Comparison of ENCODE assay signal across 17 cellular contexts in the genomic region with DNA sequence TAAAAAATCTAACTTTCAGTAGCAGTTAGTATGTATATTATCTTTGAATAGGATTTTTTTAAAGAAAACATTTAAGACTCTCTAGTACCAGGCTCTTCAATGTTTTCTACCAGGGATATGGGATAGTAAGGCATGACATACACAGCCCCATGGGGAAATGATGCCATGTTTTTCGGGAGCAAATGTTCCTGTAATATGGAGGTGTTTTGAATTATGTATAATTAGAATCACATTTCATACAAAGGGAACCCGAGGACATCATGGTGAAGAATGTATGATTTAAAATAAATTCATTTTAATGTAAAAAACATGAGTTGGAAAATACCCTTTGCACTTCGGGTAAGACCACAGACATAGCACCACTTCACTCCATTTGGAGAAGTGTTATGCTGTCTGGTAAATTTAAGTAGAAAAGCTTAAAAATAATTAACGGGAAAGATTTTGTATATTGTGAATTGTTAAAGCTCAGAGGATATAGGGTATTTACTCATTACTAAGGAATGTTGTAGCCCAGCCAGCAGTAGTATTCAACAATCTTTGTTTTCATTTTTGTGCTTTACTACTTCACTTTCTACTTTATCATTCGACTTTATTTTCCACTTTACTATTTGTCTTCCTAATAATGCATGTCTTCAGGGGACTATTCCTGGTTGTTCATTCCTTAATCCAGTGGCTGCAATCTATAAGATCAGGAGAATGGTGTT.
DNase-seq lines count a peak whose midpoint lies in the region; ATAC-seq, FAIRE-seq and TF ChIP-seq lines count a peak whose summit lies in the region.
"Had no signal": no experiment of that assay in that cellular context is flagged by ENCODE, and none has a peak within 500 bp of the region (broad histone marks: within the 10 kb centered on the region; RNA-seq: fewer than 3 reads in every experiment).

No MANE protein-coding gene starts in this region.

- H3K9me3 ChIP-seq in A549 = no peaks in the 10 kb centered on the region
- no peaks in the 10 kb centered on the region for H3K9me3 ChIP-seq in vagina
- H3K9me3 ChIP-seq: BLaER1 treated with 17β-estradiol and CSF1 and Interleukin-3, amounts not matched to agents 10 nM and 100 nM; SJCRH30 had no signal

- no peak for ATAC-seq in A549

- TF ChIP-seq CTCF in A549 (IDR thresholded peaks at IDR 0.05) (no peak), choroid plexus epithelial cell (conservative IDR thresholded peaks at IDR 0.05; ENCODE audit: low read depth, low read length) (no peak), foreskin fibroblast (IDR thresholded peaks at IDR 0.05; ENCODE audit: low read depth, low read length) (no peak), vagina (IDR thresholded peaks at IDR 0.05) (no peak)

- intact Hi-C loops in posterior cingulate gyrus (cut with DNase I) (no loop called here), vagina (cut with DNase I) (no loop called here)

- H3K27ac ChIP-seq in A549 (no peak overlapping the region), vagina (no peak overlapping the region)
- H3K27ac ChIP-seq: BLaER1 treated with 17β-estradiol and CSF1 and Interleukin-3, amounts not matched to agents 10 nM and 100 nM; coronary artery; neural progenitor cell; SJCRH30 had no signal

- no peak for TF ChIP-seq RAD21 in A549 (conservative IDR thresholded peaks at IDR 0.05 in 1 of 2, IDR thresholded peaks at IDR 0.05 in 1 of 2)

- DNase-seq in A549 (ENCODE audit: low read depth in 1 of 2, low spot score in 1 of 2) (no peak), M059J (ENCODE audit: low read depth) (peak; percentile 36), choroid plexus epithelial cell (ENCODE audit: low read depth) (peak; percentile 60), foreskin fibroblast (peak; percentile 53 to 80), DMS 273 (lab: John Stamatoyannopoulos, UW; ENCODE audit: unreplicated experiment) (no peak), islet precursor cell (no peak), posterior cingulate gyrus (no peak), vagina (ENCODE audit: extremely low spot score in 2 of 2) (no peak)
- DNase-seq: activated CD4-positive, alpha-beta T cell treated with anti-CD3 and anti-CD28 coated beads for 4 hours; NCI-H1436 treated with DMSO at 0.1 percent for 48 hours; NCI-H2171 treated with DMSO at 0.1 percent for 48 hours; retina; SJCRH30 had no signal

- no peak for TF ChIP-seq EP300 in A549 (IDR thresholded peaks at IDR 0.05)

- no peak for FAIRE-seq in A549 (lab: Jason Lieb, UNC)
- FAIRE-seq: G401.6 had no signal

- 0 out of 3 replicates have a peak, but pooled peaks cover 6% of the 10 kb centered on the region for H3K4me1 ChIP-seq in A549
- H3K4me1 ChIP-seq in vagina = no peaks in the 10 kb centered on the region
- H3K4me1 ChIP-seq: BLaER1 treated with 17β-estradiol and CSF1 and Interleukin-3, amounts not matched to agents 10 nM and 100 nM; neural progenitor cell; SJCRH30 had no signal

- POLR2A ChIA-PET in A549 (lab: Yijun Ruan, JAX) = no interaction called here

- TF ChIP-seq POLR2A in A549 (IDR thresholded peaks at IDR 0.05; ENCODE audit: low read length) (no peak), vagina (IDR thresholded peaks at IDR 0.05) (no peak)

- CTCF ChIA-PET in A549 (lab: Yijun Ruan, JAX) = no interaction called here

- peak overlapping the region; percentile 28; the same call in 1 of the 3 replicates for H3K4me2 ChIP-seq in A549
- H3K4me2 ChIP-seq: BLaER1 treated with 17β-estradiol and CSF1 and Interleukin-3, amounts not matched to agents 10 nM and 100 nM; neural progenitor cell had no signal

- 23% methylated on average over 5 of the region's 5 CpGs for whole genome bisulfite sequencing in A549 (ENCODE audit: missing lambda C conversion rate)

- H3K36me3 ChIP-seq in vagina = no peaks in the 10 kb centered on the region
- H3K36me3 ChIP-seq: BLaER1 treated with 17β-estradiol and CSF1 and Interleukin-3, amounts not matched to agents 10 nM and 100 nM; neural progenitor cell; SJCRH30 had no signal

- no peaks in the 10 kb centered on the region for H3K27me3 ChIP-seq in vagina
- H3K27me3 ChIP-seq: BLaER1 treated with 17β-estradiol and CSF1 and Interleukin-3, amounts not matched to agents 10 nM and 100 nM; neural progenitor cell; SJCRH30 had no signal

- H3K4me3 ChIP-seq in A549 (no peak overlapping the region), choroid plexus epithelial cell (ENCODE audit: low read depth, low read length) (no peak overlapping the region), foreskin fibroblast (ENCODE audit: low read depth in 1 of 2, low read length in 2 of 2) (no peak overlapping the region), vagina (no peak overlapping the region)
- H3K4me3 ChIP-seq: BLaER1 treated with 17β-estradiol and CSF1 and Interleukin-3, amounts not matched to agents 10 nM and 100 nM; coronary artery; neural progenitor cell; SJCRH30 had no signal

TF ChIP-seq in A549, 52 proteins besides CTCF, POLR2A, EP300 and RAD21:
- no peak for TF ChIP-seq USF2 (IDR thresholded peaks at IDR 0.05)

Comparison
In these comparisons a context has a peak if more than half of its experiments do, and no peak if none do; other contexts are left out.
1. DNase-seq: peak in M059J (single experiment), choroid plexus epithelial cell (single experiment) and foreskin fibroblast (2 of 2); none in A549 (0 of 2), DMS 273 (single experiment), islet precursor cell (single experiment), posterior cingulate gyrus (0 of 10) and vagina (0 of 2).